ENCODE assay signal across 17 cellular contexts in genomic region chr11:73781303-73781702, GRCh38. TPM values are rescaled to one million over a fixed set of nuclear protein-coding genes. Genes with fewer than 3 reads are reported as not detected.
DNase-seq lines count a peak whose midpoint lies in the region; ATAC-seq and TF ChIP-seq lines count a peak whose summit lies in the region.
"Had no signal": no experiment of that assay in that cellular context is flagged by ENCODE, and none has a peak within 500 bp of the region (broad histone marks: within the 10 kb centered on the region; RNA-seq: fewer than 3 reads in every experiment).

No MANE protein-coding gene starts in this region.

- H3K27ac ChIP-seq in PC-9 (peak overlapping the region; percentile 98), MM.1S (ENCODE audit: low read length) (no peak overlapping the region)
- H3K27ac ChIP-seq: BLaER1, Peyer's patch had no signal

- POLR2A ChIA-PET in PC-9 (lab: Charles Lee; ENCODE audit: unreplicated experiment) = no interaction called here

- H3K4me1 ChIP-seq in PC-9 (replicated peaks; ENCODE audit: insufficient read depth) = peaks cover 44% of the 10 kb centered on the region
- H3K4me1 ChIP-seq in MM.1S (ENCODE audit: low read length) = 0 out of 2 replicates have a peak, but pooled peaks cover 5% of the 10 kb centered on the region

- H3K36me3 ChIP-seq in PC-9 (ENCODE audit: low read depth) (no peaks in the 10 kb centered on the region), MM.1S (replicated peaks; ENCODE audit: insufficient read depth, low read length) (no peaks in the 10 kb centered on the region)
- H3K36me3 ChIP-seq: BLaER1, Peyer's patch had no signal

- no peaks in the 10 kb centered on the region for H3K9me3 Mint-ChIP-seq in activated naive CD8-positive, alpha-beta T cell (ENCODE audit: low read depth)
- H3K9me3 Mint-ChIP-seq in activated naive CD8-positive, alpha-beta T cell treated with anti-CD3 and anti-CD28 coated beads for 36 hours = no peaks in the 10 kb centered on the region
- H3K9me3 Mint-ChIP-seq in stimulated activated naive B cell treated with anti-CD40 and anti-IgM and Interleukin-4, amounts not matched to agents 10 μg/mL and 1 μg/mL and 100 μg/mL, for 72 hours = no peaks in the 10 kb centered on the region
- H3K9me3 Mint-ChIP-seq: CD8-positive, alpha-beta memory T cell had no signal

- H3K27me3 Mint-ChIP-seq in activated naive CD8-positive, alpha-beta T cell = no peaks in the 10 kb centered on the region
- H3K27me3 Mint-ChIP-seq in activated naive CD8-positive, alpha-beta T cell treated with anti-CD3 and anti-CD28 coated beads for 36 hours = peaks cover 6% of the 10 kb centered on the region
- peaks cover 6 to 13% of the 10 kb centered on the region in 2 donors for H3K27me3 Mint-ChIP-seq in stimulated activated naive B cell treated with anti-CD40 and anti-IgM and Interleukin-4, amounts not matched to agents 10 μg/mL and 1 μg/mL and 100 μg/mL, for 72 hours

- H2AFZ ChIP-seq in PC-9 (no peak overlapping the region), MM.1S (ENCODE audit: low read length) (no peak overlapping the region)
- H2AFZ ChIP-seq: GM23338 had no signal

- intact Hi-C loops in PC-9 (cut with micrococcal nuclease; ENCODE audit: unreplicated experiment) = no loop called here

- H3K9me3 ChIP-seq in PC-9 (ENCODE audit: insufficient read depth, low read depth) (no peaks in the 10 kb centered on the region; the same call in 1 of the 2 replicates), MM.1S (replicated peaks; ENCODE audit: insufficient read depth, low read length) (no peaks in the 10 kb centered on the region)
- H3K9me3 ChIP-seq: Peyer's patch had no signal

- no peak overlapping the region for H3K4me3 Mint-ChIP-seq in activated naive CD8-positive, alpha-beta T cell
- no peak overlapping the region for H3K4me3 Mint-ChIP-seq in activated naive CD8-positive, alpha-beta T cell treated with anti-CD3 and anti-CD28 coated beads for 36 hours
- no peak overlapping the region for H3K4me3 Mint-ChIP-seq in stimulated activated naive B cell treated with anti-CD40 and anti-IgM and Interleukin-4, amounts not matched to agents 10 μg/mL and 1 μg/mL and 100 μg/mL, for 72 hours

- H4K20me1 ChIP-seq in PC-9 (ENCODE audit: insufficient read depth) (no peaks in the 10 kb centered on the region), MM.1S (ENCODE audit: insufficient read depth, low read length) (no peaks in the 10 kb centered on the region)
- H4K20me1 ChIP-seq: BLaER1 had no signal

- no peak for TF ChIP-seq CTCF in PC-9 (conservative IDR thresholded peaks at IDR 0.05)
- no peak for TF ChIP-seq CTCF in MM.1S (IDR thresholded peaks at IDR 0.05; ENCODE audit: low read length)

- H3F3A ChIP-seq in PC-9 (ENCODE audit: insufficient read depth, low read depth) = peaks cover 41% of the 10 kb centered on the region
- peaks cover 11% of the 10 kb centered on the region for H3F3A ChIP-seq in MM.1S (ENCODE audit: insufficient read depth, low read length)

- ATAC-seq in stimulated activated naive B cell treated with anti-CD40 and anti-IgM and Interleukin-4, amounts not matched to agents 10 μg/mL and 1 μg/mL and 100 μg/mL, for 72 hours (replicated peaks) = no peak
- ATAC-seq in HG03378 (IDR thresholded peaks at IDR 0.05; ENCODE audit: unreplicated experiment) = no peak
- ATAC-seq: GM23338 had no signal

- H3K4me2 ChIP-seq in PC-9 (0 out of 2 replicates have a peak overlapping the region, but pooled peaks have one; percentile 96), MM.1S (ENCODE audit: low read depth, low read length) (no peak overlapping the region)
- H3K4me2 ChIP-seq: BLaER1, GM23338 had no signal

- no peaks in the 10 kb centered on the region for H3K36me3 Mint-ChIP-seq in activated naive CD8-positive, alpha-beta T cell
- no peaks in the 10 kb centered on the region for H3K36me3 Mint-ChIP-seq in activated naive CD8-positive, alpha-beta T cell treated with anti-CD3 and anti-CD28 coated beads for 36 hours
- H3K36me3 Mint-ChIP-seq in stimulated activated naive B cell treated with anti-CD40 and anti-IgM and Interleukin-4, amounts not matched to agents 10 μg/mL and 1 μg/mL and 100 μg/mL, for 72 hours = peaks cover 2 to 3% of the 10 kb centered on the region in 2 donors

- H3K27me3 ChIP-seq in PC-9 (ENCODE audit: insufficient read depth, low read depth) (no peaks in the 10 kb centered on the region), MM.1S (replicated peaks; ENCODE audit: insufficient read depth, low read length) (no peaks in the 10 kb centered on the region)
- H3K27me3 ChIP-seq: BLaER1, Peyer's patch had no signal

- no TSS peak for BruUV-seq in PC-9 (replicated peaks; lab: Mats Ljungman, UMichigan)

- H3K79me2 ChIP-seq in PC-9 (ENCODE audit: low read depth) (no peaks in the 10 kb centered on the region), MM.1S (ENCODE audit: low read length) (no peaks in the 10 kb centered on the region)

- H3K27ac Mint-ChIP-seq in activated naive CD8-positive, alpha-beta T cell = peak overlapping the region; percentile 22
- no peak overlapping the region for H3K27ac Mint-ChIP-seq in activated naive CD8-positive, alpha-beta T cell treated with anti-CD3 and anti-CD28 coated beads for 36 hours
- H3K27ac Mint-ChIP-seq in stimulated activated naive B cell treated with anti-CD40 and anti-IgM and Interleukin-4, amounts not matched to agents 10 μg/mL and 1 μg/mL and 100 μg/mL, for 72 hours = peak overlapping the region; percentile 10

- DNase-seq in activated naive CD8-positive, alpha-beta T cell treated with anti-CD3 and anti-CD28 coated beads for 36 hours = no peak
- DNase-seq in PC-9 = no peak
- peak; percentile 7 for DNase-seq in islet precursor cell
- DNase-seq in stimulated activated naive B cell treated with anti-CD40 and anti-IgM and Interleukin-4, amounts not matched to agents 10 μg/mL and 1 μg/mL and 100 μg/mL, for 72 hours = no peak
- no peak for DNase-seq in MM.1S
- no peak for DNase-seq in DMS53 (lab: John Stamatoyannopoulos, UW)
- DNase-seq: CD8-positive, alpha-beta memory T cell; DMS79 treated with DMSO at 0.1 percent for 48 hours; HCEC 1CT; KBM-7; MV-4-11; NCI-H1694 treated with DMSO at 0.1 percent for 48 hours; Peyer's patch had no signal

- peaks cover 11% of the 10 kb centered on the region for H3K4me1 Mint-ChIP-seq in activated naive CD8-positive, alpha-beta T cell (ENCODE audit: low read depth)
- H3K4me1 Mint-ChIP-seq in activated naive CD8-positive, alpha-beta T cell treated with anti-CD3 and anti-CD28 coated beads for 36 hours = peaks cover 9% of the 10 kb centered on the region
- peaks cover 5 to 10% of the 10 kb centered on the region in 2 donors for H3K4me1 Mint-ChIP-seq in stimulated activated naive B cell treated with anti-CD40 and anti-IgM and Interleukin-4, amounts not matched to agents 10 μg/mL and 1 μg/mL and 100 μg/mL, for 72 hours

- no peak overlapping the region for H3K9ac ChIP-seq in MM.1S (ENCODE audit: low read length)
- H3K9ac ChIP-seq: BLaER1 had no signal

- 0 out of 2 replicates have a peak, but pooled peaks cover 3% of the 10 kb centered on the region for H3K9me2 ChIP-seq in PC-9 (ENCODE audit: insufficient read depth)
- no peaks in the 10 kb centered on the region for H3K9me2 ChIP-seq in MM.1S (replicated peaks; ENCODE audit: insufficient read depth, low read length)

- CTCF ChIA-PET in PC-9 (lab: Charles Lee) = no interaction called here

- no peak overlapping the region for H3K4me3 ChIP-seq in PC-9
- no peak overlapping the region for H3K4me3 ChIP-seq in MM.1S (ENCODE audit: low read length)
- H3K4me3 ChIP-seq: BLaER1, GM23338, Peyer's patch had no signal

RNA-seq across cellular contexts. Expression of gene MRPL48, which starts 6.4 kb away (rescaled TPM):
- 10 to 100 TPM; 53.9 to 59.3 TPM for total RNA-seq in activated naive CD8-positive, alpha-beta T cell treated with anti-CD3 and anti-CD28 coated beads for 36 hours
- total RNA-seq in PC-9 (2021) = 58.7 and 64.5 TPM in 2 replicates

RNA-seq across cellular contexts. Expression of gene RAB6A, which starts 20.4 kb away (rescaled TPM):
- total RNA-seq in activated naive CD8-positive, alpha-beta T cell treated with anti-CD3 and anti-CD28 coated beads for 36 hours = 10 to 100 TPM; 54.7 to 57.3 TPM
- total RNA-seq in PC-9 (2021) = 134 and 142 TPM in 2 replicates
